6 cellular contexts compared by ENCODE assay signal in genomic region chr17:8161289-8162231, GRCh38. TPM values are rescaled to one million over a fixed set of nuclear protein-coding genes. Genes with fewer than 3 reads are reported as not detected.
DNase-seq lines count a peak whose midpoint lies in the region; ATAC-seq lines count a peak whose summit lies in the region.

No MANE protein-coding gene starts in this region.

- no peak overlapping the region for H2BK15ac ChIP-seq in mesendoderm (replicated peaks; ENCODE audit: low read depth)

- H3K9me3 Mint-ChIP-seq in activated T-helper 2 cell treated with anti-CD3 and anti-CD28 coated beads, Interferon-gamma antibody, Interleukin-2, Interleukin-4, amounts not matched to agents 10 μg/mL and 5 μg/mL and 100 μg/mL, durations not matched to agents 14 hours and 24 hours and 36 hours: no peaks in the 10 kb centered on the region

- H3K27me3 Mint-ChIP-seq in activated T-helper 2 cell treated with anti-CD3 and anti-CD28 coated beads, Interferon-gamma antibody, Interleukin-2, Interleukin-4, amounts not matched to agents 10 μg/mL and 5 μg/mL and 100 μg/mL, durations not matched to agents 14 hours and 24 hours and 36 hours (ENCODE audit: low read depth): no peaks in the 10 kb centered on the region

- peak overlapping the region; percentile 81 for H3K4me3 Mint-ChIP-seq in activated T-helper 2 cell treated with anti-CD3 and anti-CD28 coated beads, Interferon-gamma antibody, Interleukin-2, Interleukin-4, amounts not matched to agents 10 μg/mL and 5 μg/mL and 100 μg/mL, durations not matched to agents 14 hours and 24 hours and 36 hours (ENCODE audit: low read depth)

- no peak overlapping the region for H2BK120ac ChIP-seq in mesendoderm (ENCODE audit: low read depth, low read length)

- no peak overlapping the region for H3K4ac ChIP-seq in mesendoderm (ENCODE audit: low read depth, low read length)

- no peaks in the 10 kb centered on the region for H3K27me3 ChIP-seq in mesendoderm (ENCODE audit: insufficient read depth, low read length, poor library complexity)

- DNase-seq in COLO668 (lab: John Stamatoyannopoulos, UW; ENCODE audit: unreplicated experiment) (peak; percentile 12), mesendoderm (no peak), retina (no peak), GOT3 (lab: John Stamatoyannopoulos, UW) (no peak)
- DNase-seq in activated T-helper 2 cell treated with anti-CD3 and anti-CD28 coated beads, Interferon-gamma antibody, Interleukin-2, Interleukin-4, amounts not matched to agents 10 μg/mL and 5 μg/mL and 100 μg/mL, durations not matched to agents 14 hours and 24 hours and 36 hours (ENCODE audit: low spot score): no peak

- peak overlapping the region; percentile 91 for H3K4me3 ChIP-seq in mesendoderm (ENCODE audit: low read length)

- no CpG with 5 or more reads among the region's 19 CpGs for WGBS in mesendoderm (ENCODE audit: extremely low coverage, insufficient coverage, low lambda C conversion rate)

- ATAC-seq in GM18519 (IDR thresholded peaks at IDR 0.05; ENCODE audit: low FRiP score, unreplicated experiment): no peak

- peak overlapping the region; percentile 98 for H3K56ac ChIP-seq in mesendoderm (ENCODE audit: low read length)

- no peak overlapping the region for H3K18ac ChIP-seq in mesendoderm (ENCODE audit: low read length)

- peak overlapping the region; percentile 87 for H3K4me2 ChIP-seq in mesendoderm (ENCODE audit: low read length)

- peaks cover 53% of the 10 kb centered on the region for H3K4me1 Mint-ChIP-seq in activated T-helper 2 cell treated with anti-CD3 and anti-CD28 coated beads, Interferon-gamma antibody, Interleukin-2, Interleukin-4, amounts not matched to agents 10 μg/mL and 5 μg/mL and 100 μg/mL, durations not matched to agents 14 hours and 24 hours and 36 hours (ENCODE audit: low read depth)

- H2BK5ac ChIP-seq in mesendoderm (ENCODE audit: low read length): no peak overlapping the region

- H4K8ac ChIP-seq in mesendoderm (ENCODE audit: low read depth, low read length): no peak overlapping the region

- peak overlapping the region; percentile 93 for H3K9ac ChIP-seq in mesendoderm (ENCODE audit: low read length)

- peaks cover 13% of the 10 kb centered on the region for H3K79me1 ChIP-seq in mesendoderm (ENCODE audit: low read length)

- peaks cover 9% of the 10 kb centered on the region for H3K79me2 ChIP-seq in mesendoderm (ENCODE audit: control insufficient read depth, insufficient read depth, low read length)

- H3K27ac Mint-ChIP-seq in activated T-helper 2 cell treated with anti-CD3 and anti-CD28 coated beads, Interferon-gamma antibody, Interleukin-2, Interleukin-4, amounts not matched to agents 10 μg/mL and 5 μg/mL and 100 μg/mL, durations not matched to agents 14 hours and 24 hours and 36 hours: peak overlapping the region; percentile 75

- H3K4me1 ChIP-seq in mesendoderm (ENCODE audit: control insufficient read depth, low read depth, low read length): peaks cover 14% of the 10 kb centered on the region

- intact Hi-C loops in activated T-helper 2 cell treated with anti-CD3 and anti-CD28 coated beads, Interferon-gamma antibody, Interleukin-2, Interleukin-4, amounts not matched to agents 10 μg/mL and 5 μg/mL and 100 μg/mL, durations not matched to agents 14 hours and 24 hours and 36 hours (cut with micrococcal nuclease): no loop called here

- peaks cover 3% of the 10 kb centered on the region for H3K36me3 ChIP-seq in mesendoderm (ENCODE audit: control insufficient read depth, insufficient read depth, low read length)

- no peak overlapping the region for H4K5ac ChIP-seq in mesendoderm (ENCODE audit: low read length)

- H3K27ac ChIP-seq in mesendoderm (ENCODE audit: low read depth, low read length): no peak overlapping the region

- H2AK5ac ChIP-seq in mesendoderm (ENCODE audit: low read length): no peak overlapping the region

- H3K23ac ChIP-seq in mesendoderm (ENCODE audit: low read length): peak overlapping the region; percentile 54

- H3K36me3 Mint-ChIP-seq in activated T-helper 2 cell treated with anti-CD3 and anti-CD28 coated beads, Interferon-gamma antibody, Interleukin-2, Interleukin-4, amounts not matched to agents 10 μg/mL and 5 μg/mL and 100 μg/mL, durations not matched to agents 14 hours and 24 hours and 36 hours (ENCODE audit: low read depth): peaks cover 34% of the 10 kb centered on the region

RNA-seq across cellular contexts. Expression of gene VAMP2, which starts 1.2 kb away (rescaled TPM):
- 44.6 and 44.7 TPM in 2 replicates for total RNA-seq in activated T-helper 2 cell treated with anti-CD3 and anti-CD28 coated beads, Interferon-gamma antibody, Interleukin-2, Interleukin-4, amounts not matched to agents 10 μg/mL and 5 μg/mL and 100 μg/mL, durations not matched to agents 14 hours and 24 hours and 36 hours
- polyA plus RNA-seq in mesendoderm (2013, experiment 1 of 2): 14.1 TPM
- 14.0 TPM for polyA plus RNA-seq in mesendoderm (2013, experiment 2 of 2)

RNA-seq across cellular contexts. Expression of gene PER1, which starts 9.4 kb away (rescaled TPM):
- 41.8 and 43.2 TPM in 2 replicates for total RNA-seq in activated T-helper 2 cell treated with anti-CD3 and anti-CD28 coated beads, Interferon-gamma antibody, Interleukin-2, Interleukin-4, amounts not matched to agents 10 μg/mL and 5 μg/mL and 100 μg/mL, durations not matched to agents 14 hours and 24 hours and 36 hours
- polyA plus RNA-seq in mesendoderm (2013, experiment 1 of 2): 10.0 TPM
- polyA plus RNA-seq in mesendoderm (2013, experiment 2 of 2): 10.0 TPM

RNA-seq across cellular contexts. Expression of gene TMEM107, which starts 14.6 kb away (rescaled TPM):
- total RNA-seq in activated T-helper 2 cell treated with anti-CD3 and anti-CD28 coated beads, Interferon-gamma antibody, Interleukin-2, Interleukin-4, amounts not matched to agents 10 μg/mL and 5 μg/mL and 100 μg/mL, durations not matched to agents 14 hours and 24 hours and 36 hours: 18.7 and 25.0 TPM in 2 replicates
- polyA plus RNA-seq in mesendoderm (2013, experiment 1 of 2): 3.7 TPM
- 3.5 TPM for polyA plus RNA-seq in mesendoderm (2013, experiment 2 of 2)

RNA-seq across cellular contexts. Expression of gene BORCS6, which starts 28.4 kb away (rescaled TPM):
- total RNA-seq in activated T-helper 2 cell treated with anti-CD3 and anti-CD28 coated beads, Interferon-gamma antibody, Interleukin-2, Interleukin-4, amounts not matched to agents 10 μg/mL and 5 μg/mL and 100 μg/mL, durations not matched to agents 14 hours and 24 hours and 36 hours: 7.8 and 8.0 TPM in 2 replicates
- 1.9 TPM for polyA plus RNA-seq in mesendoderm (2013, experiment 1 of 2)
- polyA plus RNA-seq in mesendoderm (2013, experiment 2 of 2): 1.8 TPM

RNA-seq across cellular contexts. Expression of gene HES7, which starts 37.7 kb away (rescaled TPM):
- total RNA-seq in activated T-helper 2 cell treated with anti-CD3 and anti-CD28 coated beads, Interferon-gamma antibody, Interleukin-2, Interleukin-4, amounts not matched to agents 10 μg/mL and 5 μg/mL and 100 μg/mL, durations not matched to agents 14 hours and 24 hours and 36 hours: 2.4 and 3.1 TPM in 2 replicates
- 0.10 TPM for polyA plus RNA-seq in mesendoderm (2013, experiment 1 of 2)
- 0.17 TPM for polyA plus RNA-seq in mesendoderm (2013, experiment 2 of 2)
